In the genomic region with DNA sequence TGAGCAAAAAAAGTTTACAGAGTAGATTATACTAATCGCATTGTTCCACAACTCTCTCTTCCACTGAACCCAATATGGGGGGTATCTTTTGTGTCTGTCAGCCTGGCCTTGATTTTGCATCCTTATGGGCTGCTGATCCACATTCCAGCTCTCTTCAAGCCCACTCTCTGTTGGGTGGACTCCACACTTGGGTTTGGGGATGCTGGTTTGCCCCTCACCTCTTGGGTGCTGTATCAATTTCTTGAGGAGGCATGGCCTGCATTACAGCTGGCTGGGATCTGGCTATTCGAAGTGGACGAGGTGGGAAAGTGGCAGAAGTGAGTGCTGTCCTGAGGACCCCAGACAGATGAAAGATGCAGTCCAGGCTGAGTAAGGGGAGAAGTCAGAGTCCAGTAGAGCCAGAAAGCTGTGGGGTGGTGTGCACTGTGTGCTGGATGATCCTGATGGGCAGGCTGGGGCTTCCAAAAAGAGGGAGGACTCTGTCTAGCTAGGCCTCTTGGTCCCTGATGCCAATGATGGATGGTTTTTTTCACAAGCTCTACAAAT, we compare ENCODE assay signal across 13 cellular contexts.
DNase-seq lines count a peak whose midpoint lies in the region; ATAC-seq and TF ChIP-seq lines count a peak whose summit lies in the region.
"Had no signal": no experiment of that assay in that cellular context is flagged by ENCODE, and none has a peak within 500 bp of the region (broad histone marks: within the 10 kb centered on the region; RNA-seq: fewer than 3 reads in every experiment).

No MANE protein-coding gene starts in this region.

- WGBS in mammary epithelial cell (ENCODE audit: low coverage, missing lambda C conversion rate), result 96% methylated on average over 3 of the region's 3 CpGs
- WGBS in esophagus muscularis mucosa, result 88% methylated on average over 3 of the region's 3 CpGs

- TF ChIP-seq CTCF in mammary epithelial cell (conservative IDR thresholded peaks at IDR 0.05 in 1 of 2, IDR thresholded peaks at IDR 0.05 in 1 of 2; ENCODE audit: extremely low read depth in 1 of 2, insufficient read depth in 1 of 2, low read depth in 1 of 2, low read length in 2 of 2), result no peak
- no peak for TF ChIP-seq CTCF in breast epithelium (IDR thresholded peaks at IDR 0.05)
- no peak for TF ChIP-seq CTCF in esophagus muscularis mucosa (IDR thresholded peaks at IDR 0.05)
- no peak for TF ChIP-seq CTCF in neutrophil (IDR thresholded peaks at IDR 0.05)
- no peak for TF ChIP-seq CTCF in uterus (IDR thresholded peaks at IDR 0.05)

- H3K27ac ChIP-seq in mammary epithelial cell (ENCODE audit: insufficient read depth, low read depth, low read length) (peak overlapping the region; percentile 89), breast epithelium (peak overlapping the region in 1 of 2 donors; percentile 32), esophagus muscularis mucosa (replicated peaks in 1 of 4) (peak overlapping the region; percentile 45 to 54 (median 53)), neutrophil (peak overlapping the region; percentile 65), uterus (peak overlapping the region; percentile 70 to 78)

- no peaks in the 10 kb centered on the region for H3K79me2 ChIP-seq in mammary epithelial cell (ENCODE audit: insufficient read depth, low read length)

- H3K36me3 ChIP-seq in mammary epithelial cell (ENCODE audit: insufficient read depth, low read length) (no peaks in the 10 kb centered on the region), breast epithelium (no peaks in the 10 kb centered on the region), esophagus muscularis mucosa (no peaks in the 10 kb centered on the region), neutrophil (no peaks in the 10 kb centered on the region), uterus (no peaks in the 10 kb centered on the region)
- H3K36me3 ChIP-seq: HAP-1 had no signal

- intact Hi-C loops in mammary epithelial cell (cut with micrococcal nuclease) (no loop called here), breast epithelium (cut with DNase I; ENCODE audit: low total_unique reads) (no loop called here), esophagus muscularis mucosa (cut with DNase I) (no loop called here), uterus (cut with DNase I; ENCODE audit: low total_unique reads) (no loop called here)

- no peak for ATAC-seq in HG03432 (IDR thresholded peaks at IDR 0.05; ENCODE audit: unreplicated experiment)
- ATAC-seq in HG03280 (IDR thresholded peaks at IDR 0.05; ENCODE audit: unreplicated experiment), result no peak
- no peak for ATAC-seq in HG03108 (IDR thresholded peaks at IDR 0.05; ENCODE audit: unreplicated experiment)

- peaks cover 25% of the 10 kb centered on the region for H3K4me1 ChIP-seq in mammary epithelial cell (ENCODE audit: insufficient read depth, low read length)
- H3K4me1 ChIP-seq in breast epithelium, result no peaks in the 10 kb centered on the region
- H3K4me1 ChIP-seq in esophagus muscularis mucosa, result peaks cover 0 to 18% (median 7%) of the 10 kb centered on the region in 4 donors
- H3K4me1 ChIP-seq in neutrophil (ENCODE audit: control insufficient read depth in 1 of 2, insufficient read depth in 1 of 2, low read depth in 1 of 2, low read length in 1 of 2), result peaks cover 0 to 9% of the 10 kb centered on the region in 2 experiments
- peaks cover 0 to 3% of the 10 kb centered on the region in 2 donors for H3K4me1 ChIP-seq in uterus
- H3K4me1 ChIP-seq: HAP-1 had no signal

- no peaks in the 10 kb centered on the region for H3K9me3 ChIP-seq in mammary epithelial cell (replicated peaks; ENCODE audit: insufficient read depth, low read length)
- peaks cover 0 to 7% of the 10 kb centered on the region in 2 donors for H3K9me3 ChIP-seq in breast epithelium
- H3K9me3 ChIP-seq in esophagus muscularis mucosa, result peaks cover 0 to 18% (median 0%) of the 10 kb centered on the region in 4 donors
- no peaks in the 10 kb centered on the region for H3K9me3 ChIP-seq in neutrophil
- H3K9me3 ChIP-seq in uterus, result peaks cover 0 to 12% of the 10 kb centered on the region in 2 donors
- H3K9me3 ChIP-seq: mucosa of descending colon had no signal

- no peaks in the 10 kb centered on the region for H3K27me3 ChIP-seq in mammary epithelial cell (ENCODE audit: insufficient read depth, low read length)
- no peaks in the 10 kb centered on the region for H3K27me3 ChIP-seq in breast epithelium
- H3K27me3 ChIP-seq in esophagus muscularis mucosa, result no peaks in the 10 kb centered on the region
- H3K27me3 ChIP-seq in neutrophil, result no peaks in the 10 kb centered on the region
- H3K27me3 ChIP-seq in uterus, result no peaks in the 10 kb centered on the region

- dilution Hi-C loops in mammary epithelial cell (cut with HindIII; ENCODE audit: low sequenced_read_pairs), result loop anchor here (10.0 kb wide), 2 partner anchors 91 to 501 kb away; no protein-coding TSS in a partner anchor

- BruUV-seq in mammary epithelial cell (replicated peaks; lab: Mats Ljungman, UMichigan), result TSS peak; percentile 64

- no peak for TF ChIP-seq POLR2A in breast epithelium (IDR thresholded peaks at IDR 0.05)
- TF ChIP-seq POLR2A in esophagus muscularis mucosa (IDR thresholded peaks at IDR 0.05; ENCODE audit: low read depth), result no peak
- no peak for TF ChIP-seq POLR2A in uterus (IDR thresholded peaks at IDR 0.05)

- H2AFZ ChIP-seq in mammary epithelial cell (ENCODE audit: low read depth, low read length), result peak overlapping the region; percentile 47

- no peak overlapping the region for H3K4me2 ChIP-seq in mammary epithelial cell (ENCODE audit: insufficient read depth, low read depth, low read length)

- H3K9ac ChIP-seq in mammary epithelial cell (ENCODE audit: insufficient read depth, low read length), result no peak overlapping the region

- no peak overlapping the region for H3K4me3 ChIP-seq in mammary epithelial cell (replicated peaks in 1 of 3; ENCODE audit: insufficient read depth in 1 of 3, low read depth in 2 of 3, low read length in 3 of 3)
- H3K4me3 ChIP-seq in breast epithelium, result no peak overlapping the region
- no peak overlapping the region for H3K4me3 ChIP-seq in esophagus muscularis mucosa
- no peak overlapping the region for H3K4me3 ChIP-seq in neutrophil (ENCODE audit: low read depth in 1 of 2, low read length in 1 of 2)
- no peak overlapping the region for H3K4me3 ChIP-seq in uterus
- H3K4me3 ChIP-seq: HAP-1, mucosa of descending colon had no signal

- in situ Hi-C loops in mammary epithelial cell (cut with MboI; ENCODE audit: low sequenced_read_pairs in 2 of 2), result no loop called here

- DNase-seq in mammary epithelial cell (no peak), breast epithelium (ENCODE audit: low spot score in 2 of 2) (no peak), esophagus muscularis mucosa (ENCODE audit: extremely low spot score) (peak; percentile 89), uterus (no peak)
- DNase-seq: activated CD4-positive, alpha-beta T cell treated with anti-CD3 and anti-CD28 coated beads for 4 hours; DND-41; NCI-H774 had no signal

- H4K20me1 ChIP-seq in mammary epithelial cell (ENCODE audit: insufficient read depth, low read length), result no peaks in the 10 kb centered on the region

- CTCF ChIA-PET in mammary epithelial cell (lab: Charles Lee; ENCODE audit: low non-redundant PET), result no interaction called here

- TF ChIP-seq EP300 in esophagus muscularis mucosa (IDR thresholded peaks at IDR 0.05), result no peak
